Comparison of ENCODE assay signal across 17 cellular contexts in genomic region chr14:94904636-94905035, GRCh38.
DNase-seq lines count a peak whose midpoint lies in the region; ATAC-seq and TF ChIP-seq lines count a peak whose summit lies in the region.
"Had no signal": no experiment of that assay in that cellular context is flagged by ENCODE, and none has a peak within 500 bp of the region (broad histone marks: within the 10 kb centered on the region; RNA-seq: fewer than 3 reads in every experiment).

No MANE protein-coding gene starts in this region.

- DNase-seq in Daoy (ENCODE audit: low read depth), result peak; percentile 16
- DNase-seq in LHCN-M2 (ENCODE audit: low read depth), result peak; percentile 15
- peak; percentile 62 for DNase-seq in endodermal cell
- no peak for DNase-seq in effector memory CD4-positive, alpha-beta T cell
- no peak for DNase-seq in activated CD8-positive, alpha-beta memory T cell treated with anti-CD3 and anti-CD28 coated beads for 24 hours
- DNase-seq: COR-L47, psoas muscle, testis, WERI-Rb-1 had no signal

- H3K27me3 ChIP-seq in endodermal cell (ENCODE audit: control insufficient read depth, insufficient read depth, low read length, poor library complexity, severe bottlenecking), result peaks cover 11% of the 10 kb centered on the region
- H3K27me3 ChIP-seq in effector memory CD4-positive, alpha-beta T cell (replicated peaks; ENCODE audit: control insufficient read depth, insufficient read depth, low read length, poor library complexity, severe bottlenecking), result no peaks in the 10 kb centered on the region
- H3K27me3 ChIP-seq: testis had no signal

- H3K4me1 ChIP-seq in endodermal cell (ENCODE audit: control insufficient read depth, insufficient read depth, low read length) (peaks cover 2% of the 10 kb centered on the region), mesodermal cell (ENCODE audit: control insufficient read depth, insufficient read depth, low read length, poor library complexity, severe bottlenecking) (peaks cover 23% of the 10 kb centered on the region)
- no peaks in the 10 kb centered on the region for H3K4me1 ChIP-seq in effector memory CD4-positive, alpha-beta T cell (ENCODE audit: control insufficient read depth, insufficient read depth, low read length, poor library complexity, severe bottlenecking)
- H3K4me1 ChIP-seq: psoas muscle, testis had no signal

- H3K9me3 ChIP-seq in endodermal cell (ENCODE audit: control insufficient read depth, low read length), result no peaks in the 10 kb centered on the region
- no peaks in the 10 kb centered on the region for H3K9me3 ChIP-seq in mesodermal cell (ENCODE audit: control insufficient read depth, low read length)
- no peaks in the 10 kb centered on the region for H3K9me3 ChIP-seq in effector memory CD4-positive, alpha-beta T cell (ENCODE audit: control insufficient read depth, low read length)
- H3K9me3 ChIP-seq: psoas muscle, testis had no signal

- H3K36me3 ChIP-seq in endodermal cell (ENCODE audit: control insufficient read depth, insufficient read depth, low read length) (no peaks in the 10 kb centered on the region), mesodermal cell (ENCODE audit: control insufficient read depth, insufficient read depth, low read length) (no peaks in the 10 kb centered on the region)
- H3K36me3 ChIP-seq in effector memory CD4-positive, alpha-beta T cell (ENCODE audit: control insufficient read depth, insufficient read depth, low read length), result no peaks in the 10 kb centered on the region
- H3K36me3 ChIP-seq: WERI-Rb-1 had no signal

- H3K9ac ChIP-seq in endodermal cell (ENCODE audit: extremely low read depth, low read length, poor library complexity, severe bottlenecking), result no peak overlapping the region

- no peak overlapping the region for H3K4me3 Mint-ChIP-seq in endodermal cell
- H3K4me3 Mint-ChIP-seq: activated T-helper 17 cell treated with anti-CD3 and anti-CD28 coated beads, Interleukin-2, amount 50 U/mL, for 72 hours; nephron; T-helper 1 cell treated with Interleukin-12 subunit alpha and Interleukin-12 subunit beta and Interleukin-4 antibody, amounts not matched to agents 30 μg/mL and 1 μg/mL, for 36 hours had no signal

- H3K27me3 Mint-ChIP-seq in endodermal cell (ENCODE audit: insufficient read depth), result peaks cover 74% of the 10 kb centered on the region

- H3K27ac Mint-ChIP-seq in endodermal cell, result peak overlapping the region; percentile 10
- H3K27ac Mint-ChIP-seq: activated T-helper 17 cell treated with anti-CD3 and anti-CD28 coated beads, Interleukin-2, amount 50 U/mL, for 72 hours; T-helper 1 cell treated with Interleukin-12 subunit alpha and Interleukin-12 subunit beta and Interleukin-4 antibody, amounts not matched to agents 30 μg/mL and 1 μg/mL, for 36 hours had no signal

- H3K9me3 Mint-ChIP-seq in endodermal cell, result peaks cover 7% of the 10 kb centered on the region
- H3K9me3 Mint-ChIP-seq: activated T-helper 17 cell treated with anti-CD3 and anti-CD28 coated beads, Interleukin-2, amount 50 U/mL, for 72 hours; nephron; T-helper 1 cell treated with Interleukin-12 subunit alpha and Interleukin-12 subunit beta and Interleukin-4 antibody, amounts not matched to agents 30 μg/mL and 1 μg/mL, for 36 hours had no signal

- H3K36me3 Mint-ChIP-seq in endodermal cell (ENCODE audit: low read depth), result no peaks in the 10 kb centered on the region

- 49 to 67% methylated on average over 2 to 4 of the region's 4 CpGs for WGBS in endodermal cell (ENCODE audit: insufficient coverage in 1 of 2, insufficient read length in 1 of 2), 2 experiments
- 50 to 78% methylated on average over 3 of the region's 4 CpGs for WGBS in mesodermal cell (ENCODE audit: insufficient coverage in 2 of 2), 2 experiments

- H3K4me3 ChIP-seq in endodermal cell (ENCODE audit: low read length) (no peak overlapping the region), mesodermal cell (ENCODE audit: extremely low read depth, insufficient read depth, low read length, poor library complexity, severe bottlenecking) (no peak overlapping the region)
- H3K4me3 ChIP-seq in effector memory CD4-positive, alpha-beta T cell (ENCODE audit: insufficient read depth, low read depth, low read length, poor library complexity, severe bottlenecking), result no peak overlapping the region
- H3K4me3 ChIP-seq: GM12878, lung, psoas muscle, testis had no signal

- no peak overlapping the region for H3K27ac ChIP-seq in endodermal cell (ENCODE audit: low read depth, low read length)
- H3K27ac ChIP-seq in mesodermal cell (ENCODE audit: low read depth, low read length, severe bottlenecking), result peak overlapping the region; percentile 48
- H3K27ac ChIP-seq in effector memory CD4-positive, alpha-beta T cell (ENCODE audit: insufficient read depth, low read length, poor library complexity, severe bottlenecking), result no peak overlapping the region
- H3K27ac ChIP-seq: psoas muscle, testis, WERI-Rb-1 had no signal

- ATAC-seq in GM18511 (IDR thresholded peaks at IDR 0.05; ENCODE audit: unreplicated experiment) (no peak), GM18502 (IDR thresholded peaks at IDR 0.05; ENCODE audit: poor library complexity, unreplicated experiment) (no peak)
- ATAC-seq: activated T-helper 17 cell treated with anti-CD3 and anti-CD28 coated beads, Interleukin-2, amount 50 U/mL, for 72 hours; GM12878 had no signal

- H3K4me1 Mint-ChIP-seq in endodermal cell, result peaks cover 19% of the 10 kb centered on the region
- H3K4me1 Mint-ChIP-seq: activated T-helper 17 cell treated with anti-CD3 and anti-CD28 coated beads, Interleukin-2, amount 50 U/mL, for 72 hours had no signal

- no peak for TF ChIP-seq CTCF in endodermal cell (conservative IDR thresholded peaks at IDR 0.05)

Comparison
In these comparisons a context has a peak if more than half of its experiments do, and no peak if none do; other contexts are left out.
1. DNase-seq: peak in Daoy (single experiment), LHCN-M2 (single experiment) and endodermal cell (single experiment); none in effector memory CD4-positive, alpha-beta T cell (0 of 3) and activated CD8-positive, alpha-beta memory T cell treated with anti-CD3 and anti-CD28 coated beads for 24 hours (single experiment).